Comparison of ENCODE assay signal across 9 cellular contexts in genomic region chr3:25592510-25592968, GRCh38.
DNase-seq lines count a peak whose midpoint lies in the region; ATAC-seq and TF ChIP-seq lines count a peak whose summit lies in the region.
"Had no signal": no experiment of that assay in that cellular context is flagged by ENCODE, and none has a peak within 500 bp of the region (broad histone marks: within the 10 kb centered on the region; RNA-seq: fewer than 3 reads in every experiment).

No MANE protein-coding gene starts in this region.

- ATAC-seq in HG03378 (IDR thresholded peaks at IDR 0.05; ENCODE audit: unreplicated experiment) (peak; percentile 52), lower lobe of right lung (peak; percentile 57 to 60), HG02884 (IDR thresholded peaks at IDR 0.05; ENCODE audit: unreplicated experiment) (no peak)

- no peak for DNase-seq in BE2C
- DNase-seq in brain microvascular endothelial cell = peak; percentile 90
- no peak for DNase-seq in lower lobe of right lung
- DNase-seq in foreskin melanocyte = no peak
- DNase-seq in activated naive CD4-positive, alpha-beta T cell treated with Interleukin-2 at 50 U/mL for 16 hours = no peak
- no peak for DNase-seq in cerebellar cortex (ENCODE audit: low spot score)

- TF ChIP-seq CTCF in BE2C (IDR thresholded peaks at IDR 0.05; ENCODE audit: low read depth, low read length) = 0 out of 2 replicates have a peak, but pooled peaks have one; percentile 14
- TF ChIP-seq CTCF in brain microvascular endothelial cell (IDR thresholded peaks at IDR 0.05; ENCODE audit: low read depth, low read length, missing control alignments) = peak; percentile 66
- peak; percentile 20 for TF ChIP-seq CTCF in lower lobe of right lung (IDR thresholded peaks at IDR 0.05)

- peak overlapping the region; percentile 81 for H3K27ac ChIP-seq in brain microvascular endothelial cell
- H3K27ac ChIP-seq in lower lobe of right lung = no peak overlapping the region

- intact Hi-C loops in lower lobe of right lung (cut with DNase I) = loop anchor here (10.0 kb wide), 1 partner anchor 818 kb away; no protein-coding TSS in a partner anchor

- no peaks in the 10 kb centered on the region for H3K27me3 ChIP-seq in BE2C
- H3K27me3 ChIP-seq in brain microvascular endothelial cell (replicated peaks) = no peaks in the 10 kb centered on the region
- no peaks in the 10 kb centered on the region for H3K27me3 ChIP-seq in lower lobe of right lung (ENCODE audit: low read depth)

- H3K4me3 ChIP-seq in BE2C (ENCODE audit: low read depth, low read length) = no peak overlapping the region
- no peak overlapping the region for H3K4me3 ChIP-seq in brain microvascular endothelial cell (ENCODE audit: low read depth, low read length)
- H3K4me3 ChIP-seq in lower lobe of right lung = no peak overlapping the region
- H3K4me3 ChIP-seq: HAP-1 had no signal

- H3K9me3 ChIP-seq in BE2C (no peaks in the 10 kb centered on the region), lower lobe of right lung (no peaks in the 10 kb centered on the region)
- H3K9me3 ChIP-seq: HAP-1 had no signal

- H3K36me3 ChIP-seq in BE2C = no peaks in the 10 kb centered on the region
- H3K36me3 ChIP-seq in brain microvascular endothelial cell (replicated peaks) = peaks cover 35% of the 10 kb centered on the region
- H3K36me3 ChIP-seq in lower lobe of right lung = peaks cover 16% of the 10 kb centered on the region
- H3K36me3 ChIP-seq: HAP-1 had no signal

- H3K4me1 ChIP-seq in BE2C (no peaks in the 10 kb centered on the region), lower lobe of right lung (peaks cover 23% of the 10 kb centered on the region)
- H3K4me1 ChIP-seq: HAP-1 had no signal

- in situ Hi-C loops in brain microvascular endothelial cell (cut with HindIII; ENCODE audit: low pct_ligation_motif_present, low sequenced_read_pairs) = no loop called here

Comparison
In these comparisons a context has a peak if more than half of its experiments do, and no peak if none do; other contexts are left out.
1. CTCF ChIP-seq: peak in every context shown above with its lines; median percentile 66 in brain microvascular endothelial cell; 20 in lower lobe of right lung; 14 in BE2C.